Comparison of ENCODE assay signal across 23 cellular contexts in genomic region chr17:73445466-73445865, GRCh38.
"Had no signal": no experiment of that assay in that cellular context is flagged by ENCODE, and none has a peak within 500 bp of the region (broad histone marks: within the 10 kb centered on the region; RNA-seq: fewer than 3 reads in every experiment).

No MANE protein-coding gene starts in this region.

- ATAC-seq: foreskin keratinocyte; gastroesophageal sphincter; heart right ventricle; left cardiac atrium; left lung; mucosa of descending colon; naive thymus-derived CD4-positive, alpha-beta T cell; sciatic nerve had no signal

- H3K9me3 Mint-ChIP-seq: dendritic cell treated with granulocyte-macrophage colony-stimulating factor and Interleukin-4, amounts not matched to agents 40 ng/mL and 50 ng/mL, for 4 days; mesothelial cell of epicardium; naive thymus-derived CD4-positive, alpha-beta T cell; nephron had no signal

- H3K27ac Mint-ChIP-seq: dendritic cell treated with granulocyte-macrophage colony-stimulating factor and Interleukin-4, amounts not matched to agents 40 ng/mL and 50 ng/mL, for 4 days; mesothelial cell of epicardium; nephron had no signal

- H3K4me1 Mint-ChIP-seq: mesothelial cell of epicardium had no signal

- H3K27me3 Mint-ChIP-seq: dendritic cell treated with granulocyte-macrophage colony-stimulating factor and Interleukin-4, amounts not matched to agents 40 ng/mL and 50 ng/mL, for 4 days; naive thymus-derived CD4-positive, alpha-beta T cell had no signal

- DNase-seq: colonic mucosa; effector CD8-positive, alpha-beta T cell; foreskin keratinocyte; heart right ventricle; hippocampal formation; left cardiac atrium; left lung; mesenchymal stem cell; mucosa of descending colon; naive thymus-derived CD4-positive, alpha-beta T cell; stimulated activated CD4-positive, alpha-beta T cell treated with anti-CD3 and anti-CD28 coated beads, Interleukin-12 subunit alpha, Interleukin-12 subunit beta, amount 100 ng/mL, for 4 hours; stimulated activated CD4-positive, alpha-beta T cell treated with anti-CD3 and anti-CD28 coated beads, Interleukin-1b, Interleukin-23, amount 100 ng/mL, for 48 hours; stimulated activated CD4-positive, alpha-beta T cell treated with anti-CD3 and anti-CD28 coated beads, Interleukin-4, amount 100 ng/mL, for 1 hour; stimulated activated CD8-positive, alpha-beta memory T cell treated with anti-CD3 and anti-CD28 coated beads, Interleukin-4, amount 100 ng/mL, for 48 hours; stimulated activated naive CD4-positive, alpha-beta T cell treated with Interleukin-2 at 50 U/mL for 16 hours; stomach; thyroid gland; trophoblast cell had no signal

- H3K4me3 Mint-ChIP-seq: dendritic cell treated with granulocyte-macrophage colony-stimulating factor and Interleukin-4, amounts not matched to agents 40 ng/mL and 50 ng/mL, for 4 days; mesothelial cell of epicardium; naive thymus-derived CD4-positive, alpha-beta T cell; nephron had no signal
